8 cellular contexts compared by ENCODE assay signal in the genomic region with DNA sequence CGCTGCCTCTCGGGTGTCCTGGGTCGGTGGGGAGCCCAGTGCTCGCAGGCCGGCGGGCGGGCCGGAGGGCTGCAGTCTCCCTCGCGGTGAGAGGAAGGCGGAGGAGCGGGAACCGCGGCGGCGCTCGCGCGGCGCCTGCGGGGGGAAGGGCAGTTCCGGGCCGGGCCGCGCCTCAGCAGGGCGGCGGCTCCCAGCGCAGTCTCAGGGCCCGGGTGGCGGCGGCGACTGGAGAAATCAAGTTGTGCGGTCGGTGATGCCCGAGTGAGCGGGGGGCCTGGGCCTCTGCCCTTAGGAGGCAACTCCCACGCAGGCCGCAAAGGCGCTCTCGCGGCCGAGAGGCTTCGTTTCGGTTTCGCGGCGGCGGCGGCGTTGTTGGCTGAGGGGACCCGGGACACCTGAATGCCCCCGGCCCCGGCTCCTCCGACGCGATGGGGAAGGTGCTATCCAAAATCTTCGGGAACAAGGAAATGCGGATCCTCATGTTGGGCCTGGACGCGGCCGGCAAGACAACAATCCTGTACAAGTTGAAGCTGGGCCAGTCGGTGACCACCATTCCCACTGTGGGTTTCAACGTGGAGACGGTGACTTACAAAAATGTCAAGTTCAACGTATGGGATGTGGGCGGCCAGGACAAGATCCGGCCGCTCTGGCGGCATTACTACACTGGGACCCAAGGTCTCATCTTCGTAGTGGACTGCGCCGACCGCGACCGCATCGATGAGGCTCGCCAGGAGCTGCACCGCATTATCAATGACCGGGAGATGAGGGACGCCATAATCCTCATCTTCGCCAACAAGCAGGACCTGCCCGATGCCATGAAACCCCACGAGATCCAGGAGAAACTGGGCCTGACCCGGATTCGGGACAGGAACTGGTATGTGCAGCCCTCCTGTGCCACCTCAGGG. TPM values are rescaled to one million over a fixed set of nuclear protein-coding genes. Genes with fewer than 3 reads are reported as not detected.
A peak's percentile ranks its signal among the peaks of the same experiment; 100 is the strongest.
DNase-seq lines count a peak whose midpoint lies in the region; ATAC-seq and TF ChIP-seq lines count a peak whose summit lies in the region.

No MANE protein-coding gene starts in this region.

- TSS peak; percentile 44 for BruUV-seq in A673 (replicated peaks; lab: Mats Ljungman, UMichigan)

- CTCF ChIA-PET in A673 (lab: Charles Lee), result interaction anchor here (0.6 kb wide), 1 partner anchor 12 kb away, joined by 3 read pairs; no protein-coding TSS in a partner anchor
- CTCF ChIA-PET in activated naive CD4-positive, alpha-beta T cell treated with anti-CD3 and anti-CD28 coated beads for 36 hours (lab: Charles Lee), result interaction anchor here (0.6 to 2.3 kb wide), 9 partner anchors 14 to 211 kb away, joined by 3 to 11 read pairs (median 3); no protein-coding TSS in a partner anchor

- DNase-seq in A673 (ENCODE audit: low spot score), result no peak
- peak; percentile 56 for DNase-seq in RPMI7951 (ENCODE audit: low read depth)
- peak; percentile 69 for DNase-seq in activated naive CD4-positive, alpha-beta T cell treated with anti-CD3 and anti-CD28 coated beads for 36 hours
- peak; percentile 61 to 85 (median 65) for DNase-seq in heart left ventricle
- no peak for DNase-seq in KG1 (lab: John Stamatoyannopoulos, UW)

- peak overlapping the region; percentile 100 for H3K9ac ChIP-seq in rectal smooth muscle tissue (ENCODE audit: low read length)

- H3K27ac Mint-ChIP-seq in activated naive CD4-positive, alpha-beta T cell treated with anti-CD3 and anti-CD28 coated beads for 36 hours, result peak overlapping the region; percentile 100

- TF ChIP-seq CTCF in A673 (conservative IDR thresholded peaks at IDR 0.05; ENCODE audit: low read depth, low read length) (no peak), heart left ventricle (IDR thresholded peaks at IDR 0.05) (peak in 1 of 12 donors; percentile 15)

- peak overlapping the region; percentile 100 for H3K4me3 Mint-ChIP-seq in activated naive CD4-positive, alpha-beta T cell treated with anti-CD3 and anti-CD28 coated beads for 36 hours

- no peaks in the 10 kb centered on the region for H3K27me3 ChIP-seq in A673 (replicated peaks; ENCODE audit: insufficient read depth, low read depth, low read length, poor library complexity)
- no peaks in the 10 kb centered on the region for H3K27me3 ChIP-seq in heart left ventricle
- H3K27me3 ChIP-seq in rectal smooth muscle tissue (ENCODE audit: control insufficient read depth, insufficient read depth, low read length), result no peaks in the 10 kb centered on the region

- H3K27me3 Mint-ChIP-seq in activated naive CD4-positive, alpha-beta T cell treated with anti-CD3 and anti-CD28 coated beads for 36 hours (ENCODE audit: low read depth), result no peaks in the 10 kb centered on the region

- H3K9me3 ChIP-seq in A673 (ENCODE audit: low read depth, low read length, poor library complexity, severe bottlenecking) (no peaks in the 10 kb centered on the region), heart left ventricle (no peaks in the 10 kb centered on the region)

- H3K4me1 Mint-ChIP-seq in activated naive CD4-positive, alpha-beta T cell treated with anti-CD3 and anti-CD28 coated beads for 36 hours (ENCODE audit: low read depth), result peaks cover 27% of the 10 kb centered on the region

- ATAC-seq in GM18520 (IDR thresholded peaks at IDR 0.05; ENCODE audit: unreplicated experiment), result peak; percentile 18
- ATAC-seq in HG03066 (IDR thresholded peaks at IDR 0.05; ENCODE audit: low read depth, unreplicated experiment), result peak; percentile 48
- ATAC-seq in heart left ventricle, result peak; percentile 31 to 80 (median 60)

- no peak for TF ChIP-seq POLR2A in heart left ventricle (IDR thresholded peaks at IDR 0.05)

- H3K4me3 ChIP-seq in A673 (ENCODE audit: low read depth, low read length, poor library complexity, severe bottlenecking) (peak overlapping the region; percentile 84), heart left ventricle (peak overlapping the region; percentile 77 to 99 (median 92)), rectal smooth muscle tissue (ENCODE audit: low read length) (peak overlapping the region; percentile 98)

- 0 to 1% (median 0%) methylated on average over 66 to 85 of the region's 85 CpGs for WGBS in heart left ventricle, 4 donors

- no peaks in the 10 kb centered on the region for H3K9me3 Mint-ChIP-seq in activated naive CD4-positive, alpha-beta T cell treated with anti-CD3 and anti-CD28 coated beads for 36 hours

- peaks cover 46% of the 10 kb centered on the region for H3K36me3 Mint-ChIP-seq in activated naive CD4-positive, alpha-beta T cell treated with anti-CD3 and anti-CD28 coated beads for 36 hours (ENCODE audit: low read depth)

- H3K27ac ChIP-seq in A673 (ENCODE audit: low read depth, low read length, poor library complexity, severe bottlenecking), result peak overlapping the region; percentile 99
- H3K27ac ChIP-seq in heart left ventricle, result peak overlapping the region; percentile 97 to 100 (median 100)
- peak overlapping the region; percentile 100 for H3K27ac ChIP-seq in rectal smooth muscle tissue (ENCODE audit: low read depth, low read length)

- H3K4me1 ChIP-seq in A673 (ENCODE audit: insufficient read depth, low read length, poor library complexity, severe bottlenecking) (peaks cover 23% of the 10 kb centered on the region), heart left ventricle (peaks cover 14 to 57% (median 47%) of the 10 kb centered on the region in 12 donors), rectal smooth muscle tissue (ENCODE audit: control insufficient read depth, insufficient read depth, low read length) (peaks cover 21% of the 10 kb centered on the region)

- intact Hi-C loops in A673 (cut with micrococcal nuclease; ENCODE audit: unreplicated experiment) (loop anchor here (2.0 kb wide), 3 partner anchors 31 to 167 kb away; no protein-coding TSS in a partner anchor), heart left ventricle (cut with DNase I) (loop anchor here in 8 of 10 donors (2.0 to 10.0 kb wide), 8 partner anchors 25 to 641 kb away; a partner anchor contains a TSS)
- intact Hi-C loops in activated naive CD4-positive, alpha-beta T cell treated with anti-CD3 and anti-CD28 coated beads for 36 hours (cut with micrococcal nuclease), result loop anchor here (1.0 to 10.0 kb wide), 7 partner anchors 17 to 931 kb away; a partner anchor contains a TSS

- POLR2A ChIA-PET in A673 (lab: Charles Lee; ENCODE audit: low non-redundant PET), result no interaction called here

- peaks cover 29% of the 10 kb centered on the region for H3K36me3 ChIP-seq in A673 (ENCODE audit: insufficient read depth, low read length, poor library complexity, severe bottlenecking)
- peaks cover 0 to 31% (median 21%) of the 10 kb centered on the region in 9 donors for H3K36me3 ChIP-seq in heart left ventricle
- H3K36me3 ChIP-seq in rectal smooth muscle tissue (ENCODE audit: control insufficient read depth, insufficient read depth, low read length), result peaks cover 5% of the 10 kb centered on the region

RNA-seq across cellular contexts. Expression of a gene that starts 0.7 kb away (rescaled TPM):
- total RNA-seq in A673 (2021) (59.2 and 67.6 TPM in 2 replicates), heart left ventricle (10 to 100 TPM; 20.8 to 49.3 (median 27.4) TPM)
- 48.4 and 51.5 TPM in 2 replicates for total RNA-seq in RPMI7951 (2014; rRNA removed; shearing (Covaris generic))
- 100 to 1,000 TPM; 128 to 129 TPM for total RNA-seq in activated naive CD4-positive, alpha-beta T cell treated with anti-CD3 and anti-CD28 coated beads for 36 hours
- polyA plus RNA-seq in heart left ventricle, result 10 to 100 TPM; 12.0 to 29.2 TPM

RNA-seq across cellular contexts. Expression of a gene that starts 41.0 kb away (rescaled TPM):
- total RNA-seq in A673 (2021) (77.5 and 80.2 TPM in 2 replicates), heart left ventricle (10 to 100 TPM; 26.7 to 69.7 (median 52.8) TPM)
- 31.4 and 49.5 TPM in 2 replicates for total RNA-seq in RPMI7951 (2014; rRNA removed; shearing (Covaris generic))
- total RNA-seq in activated naive CD4-positive, alpha-beta T cell treated with anti-CD3 and anti-CD28 coated beads for 36 hours, result 10 to 100 TPM; 45.5 to 47.0 TPM
- polyA plus RNA-seq in heart left ventricle, result 10 to 100 TPM; 30.5 to 33.3 TPM

Comparison
In these comparisons a context has a peak if more than half of its experiments do, and no peak if none do; other contexts are left out.
1. DNase-seq: peak in RPMI7951 (single experiment), activated naive CD4-positive, alpha-beta T cell treated with anti-CD3 and anti-CD28 coated beads for 36 hours (single experiment) and heart left ventricle (5 of 5); none in A673 (single experiment) and KG1 (single experiment).
2. Peak in every context shown above with its lines, with median percentiles within 50 percentile points of each other: H3K27ac ChIP-seq, H3K4me3 ChIP-seq and ATAC-seq.